In genomic region chr17:82184761-82185160, GRCh38 we compare ENCODE assay signal across 21 cellular contexts. TPM values are rescaled to one million over a fixed set of nuclear protein-coding genes. Genes with fewer than 3 reads are reported as not detected.
DNase-seq lines count a peak whose midpoint lies in the region; ATAC-seq, FAIRE-seq and TF ChIP-seq lines count a peak whose summit lies in the region.
"Had no signal": no experiment of that assay in that cellular context is flagged by ENCODE, and none has a peak within 500 bp of the region (broad histone marks: within the 10 kb centered on the region; RNA-seq: fewer than 3 reads in every experiment).

No MANE protein-coding gene starts in this region.

- FAIRE-seq in kidney (lab: Jason Lieb, UNC), result no peak
- FAIRE-seq: A204.1, GM12878, HTR-8/SVneo had no signal

- TF ChIP-seq CTCF in kidney (IDR thresholded peaks at IDR 0.05; ENCODE audit: borderline replicate concordance, extremely low read depth, insufficient read depth), result no peak

- no peaks in the 10 kb centered on the region for H3K27me3 Mint-ChIP-seq in activated T-helper 17 cell treated with anti-CD3 and anti-CD28 coated beads, Interleukin-2, amount 50 U/mL, for 72 hours
- no peaks in the 10 kb centered on the region for H3K27me3 Mint-ChIP-seq in activated CD4-positive, alpha-beta memory T cell treated with anti-CD3 and anti-CD28 coated beads, Interleukin-2, amount 10 ng/mL, durations not matched to agents 7 days and 5 days

- H3K4me1 ChIP-seq in kidney (ENCODE audit: control insufficient read depth in 1 of 2, insufficient read depth in 1 of 2, low read depth in 1 of 2, low read length in 2 of 2), result no peaks in the 10 kb centered on the region

- no peak for ATAC-seq in left ventricle myocardium superior
- no peak for ATAC-seq in activated T-helper 17 cell treated with anti-CD3 and anti-CD28 coated beads, Interleukin-2, amount 50 U/mL, for 72 hours (replicated peaks)
- ATAC-seq: CD8-positive, alpha-beta T cell; GM12878 had no signal

- peaks cover 22% of the 10 kb centered on the region for H3K36me3 Mint-ChIP-seq in activated T-helper 17 cell treated with anti-CD3 and anti-CD28 coated beads, Interleukin-2, amount 50 U/mL, for 72 hours (ENCODE audit: low read depth)
- H3K36me3 Mint-ChIP-seq in activated CD4-positive, alpha-beta memory T cell treated with anti-CD3 and anti-CD28 coated beads, Interleukin-2, amount 10 ng/mL, durations not matched to agents 7 days and 5 days (ENCODE audit: low read depth), result peaks cover 10% of the 10 kb centered on the region

- no peak overlapping the region for H3K9ac ChIP-seq in kidney (ENCODE audit: low read length in 2 of 2)

- intact Hi-C loops in kidney (cut with DNase I) (no loop called here), left ventricle myocardium superior (cut with micrococcal nuclease) (no loop called here)

- H3K36me3 ChIP-seq in kidney (ENCODE audit: control insufficient read depth in 1 of 2, insufficient read depth in 2 of 2, low read length in 2 of 2), result peaks cover 8 to 17% of the 10 kb centered on the region in 2 donors

- H3K4me3 ChIP-seq in kidney (ENCODE audit: low read length in 2 of 2), result no peak overlapping the region
- H3K4me3 ChIP-seq: GM12878 had no signal

- no peaks in the 10 kb centered on the region for H3K9me3 Mint-ChIP-seq in activated T-helper 17 cell treated with anti-CD3 and anti-CD28 coated beads, Interleukin-2, amount 50 U/mL, for 72 hours
- H3K9me3 Mint-ChIP-seq in activated CD4-positive, alpha-beta memory T cell treated with anti-CD3 and anti-CD28 coated beads, Interleukin-2, amount 10 ng/mL, durations not matched to agents 7 days and 5 days, result no peaks in the 10 kb centered on the region
- H3K9me3 Mint-ChIP-seq: CD8-positive, alpha-beta T cell; HFFc6 had no signal

- POLR2A ChIA-PET in activated CD4-positive, alpha-beta memory T cell treated with anti-CD3 and anti-CD28 coated beads, Interleukin-2, amount 10 ng/mL, durations not matched to agents 7 days and 5 days (lab: Charles Lee), result no interaction called here

- no peak overlapping the region for H3K27ac ChIP-seq in kidney (ENCODE audit: low read depth in 2 of 2, low read length in 2 of 2)

- no peaks in the 10 kb centered on the region for H3K9me3 ChIP-seq in kidney (ENCODE audit: control insufficient read depth in 1 of 2, low read length in 2 of 2)

- H3K4me1 Mint-ChIP-seq in activated T-helper 17 cell treated with anti-CD3 and anti-CD28 coated beads, Interleukin-2, amount 50 U/mL, for 72 hours, result no peaks in the 10 kb centered on the region
- no peaks in the 10 kb centered on the region for H3K4me1 Mint-ChIP-seq in activated CD4-positive, alpha-beta memory T cell treated with anti-CD3 and anti-CD28 coated beads, Interleukin-2, amount 10 ng/mL, durations not matched to agents 7 days and 5 days

- no peak overlapping the region for H3K4me3 Mint-ChIP-seq in activated T-helper 17 cell treated with anti-CD3 and anti-CD28 coated beads, Interleukin-2, amount 50 U/mL, for 72 hours
- no peak overlapping the region for H3K4me3 Mint-ChIP-seq in activated CD4-positive, alpha-beta memory T cell treated with anti-CD3 and anti-CD28 coated beads, Interleukin-2, amount 10 ng/mL, durations not matched to agents 7 days and 5 days
- H3K4me3 Mint-ChIP-seq: CD8-positive, alpha-beta T cell; HFFc6 had no signal

- H3K27ac Mint-ChIP-seq in activated T-helper 17 cell treated with anti-CD3 and anti-CD28 coated beads, Interleukin-2, amount 50 U/mL, for 72 hours, result no peak overlapping the region
- H3K27ac Mint-ChIP-seq in activated CD4-positive, alpha-beta memory T cell treated with anti-CD3 and anti-CD28 coated beads, Interleukin-2, amount 10 ng/mL, durations not matched to agents 7 days and 5 days, result no peak overlapping the region
- H3K27ac Mint-ChIP-seq: CD8-positive, alpha-beta T cell; HFFc6 had no signal

- CTCF ChIA-PET in activated CD4-positive, alpha-beta memory T cell treated with anti-CD3 and anti-CD28 coated beads, Interleukin-2, amount 10 ng/mL, durations not matched to agents 7 days and 5 days (lab: Charles Lee), result no interaction called here

- DNase-seq in D341Med (ENCODE audit: low spot score) (peak; percentile 31), kidney (peak; percentile 28), myocyte (ENCODE audit: low read depth) (peak; percentile 48), left ventricle myocardium superior (no peak), UCSD-AML1 (lab: John Stamatoyannopoulos, UW; ENCODE audit: unreplicated experiment) (no peak)
- no peak for DNase-seq in activated CD4-positive, alpha-beta memory T cell treated with anti-CD3 and anti-CD28 coated beads, Interleukin-2, amount 10 ng/mL, durations not matched to agents 7 days and 5 days
- DNase-seq: ACHN; Calu3; CD8-positive, alpha-beta T cell; DMS 273 treated with DMSO at 0.1 percent for 48 hours; DMS53; DND-41; EL; GOT3; H7; HFFc6; IMR-90 had no signal

RNA-seq across cellular contexts. Expression of gene CCDC57, which starts 27.9 kb away (rescaled TPM):
- total RNA-seq in kidney, result 79.4 TPM
- polyA plus RNA-seq in kidney (ENCODE audit: insufficient read depth, low read depth, low replicate concordance), result 46.7 TPM
- total RNA-seq in myocyte, result 7.9 and 11.3 TPM in 2 replicates
- polyA plus RNA-seq in myocyte (2012), result 25.5 TPM
- 8.1 TPM for total RNA-seq in left ventricle myocardium superior
- 10 to 100 TPM; 36.9 to 37.7 TPM for total RNA-seq in activated T-helper 17 cell treated with anti-CD3 and anti-CD28 coated beads, Interleukin-2, amount 50 U/mL, for 72 hours
- total RNA-seq in activated CD4-positive, alpha-beta memory T cell treated with anti-CD3 and anti-CD28 coated beads, Interleukin-2, amount 10 ng/mL, durations not matched to agents 7 days and 5 days, result 10 to 100 TPM; 49.8 to 54.9 TPM

RNA-seq across cellular contexts. Expression of gene SLC16A3, which starts 44.1 kb away (rescaled TPM):
- total RNA-seq in kidney (85.7 TPM), myocyte (94.9 and 164 TPM in 2 replicates), left ventricle myocardium superior (7.8 TPM)
- polyA plus RNA-seq in kidney (ENCODE audit: insufficient read depth, low read depth, low replicate concordance), result 28.8 TPM
- polyA plus RNA-seq in myocyte (2012), result 261 TPM
- 100 to 1,000 TPM; 167 to 309 TPM for total RNA-seq in activated T-helper 17 cell treated with anti-CD3 and anti-CD28 coated beads, Interleukin-2, amount 50 U/mL, for 72 hours
- total RNA-seq in activated CD4-positive, alpha-beta memory T cell treated with anti-CD3 and anti-CD28 coated beads, Interleukin-2, amount 10 ng/mL, durations not matched to agents 7 days and 5 days, result 100 to 1,000 TPM; 206 to 210 TPM

Comparison
In these comparisons a context has a peak if more than half of its experiments do, and no peak if none do; other contexts are left out.
1. DNase-seq: peak in D341Med (single experiment), kidney (single experiment) and myocyte (single experiment); none in left ventricle myocardium superior (single experiment), UCSD-AML1 (single experiment) and activated CD4-positive, alpha-beta memory T cell treated with anti-CD3 and anti-CD28 coated beads, Interleukin-2, amount 10 ng/mL, durations not matched to agents 7 days and 5 days (single experiment).